Comparison of ENCODE assay signal across 9 cellular contexts in genomic region chr10:128046934-128047251, GRCh38.
A peak's percentile ranks its signal among the peaks of the same experiment; 100 is the strongest.
DNase-seq lines count a peak whose midpoint lies in the region; FAIRE-seq and TF ChIP-seq lines count a peak whose summit lies in the region.
"Had no signal": no experiment of that assay in that cellular context is flagged by ENCODE, and none has a peak within 500 bp of the region (broad histone marks: within the 10 kb centered on the region; RNA-seq: fewer than 3 reads in every experiment).

No MANE protein-coding gene starts in this region.

- H3K9me2 ChIP-seq in Karpas-422 (replicated peaks; ENCODE audit: insufficient read depth, low read length): no peaks in the 10 kb centered on the region

- H4K20me1 ChIP-seq in Karpas-422 (ENCODE audit: insufficient read depth, low read depth, low read length) (no peaks in the 10 kb centered on the region), endothelial cell of umbilical vein (replicated peaks; ENCODE audit: control insufficient read depth, extremely low read depth, insufficient read depth, low read length) (no peaks in the 10 kb centered on the region)

- peak; percentile 26 for FAIRE-seq in endothelial cell of umbilical vein (lab: Jason Lieb, UNC)

- H3K27me3 ChIP-seq in Karpas-422 (ENCODE audit: low read length): no peaks in the 10 kb centered on the region
- no peaks in the 10 kb centered on the region for H3K27me3 ChIP-seq in endothelial cell of umbilical vein (ENCODE audit: control insufficient read depth in 2 of 2, insufficient read depth in 2 of 2, low read length in 2 of 2)
- no peaks in the 10 kb centered on the region for H3K27me3 ChIP-seq in suprapubic skin

- POLR2A ChIA-PET in endothelial cell of umbilical vein (lab: Charles Lee): no interaction called here

- TF ChIP-seq POLR2A in endothelial cell of umbilical vein (IDR thresholded peaks at IDR 0.05; ENCODE audit: low read depth, low read length) (no peak), suprapubic skin (IDR thresholded peaks at IDR 0.05) (no peak)

- H3K4me3 ChIP-seq in Karpas-422 (ENCODE audit: low read length) (peak overlapping the region; percentile 73; the same call in 1 of the 2 replicates), endothelial cell of umbilical vein (replicated peaks in 1 of 3; ENCODE audit: insufficient read depth in 1 of 3, low read depth in 1 of 3, low read length in 3 of 3) (no peak overlapping the region), suprapubic skin (peak overlapping the region; percentile 45)

- no TSS peak for BruUV-seq in endothelial cell of umbilical vein (replicated peaks; lab: Mats Ljungman, UMichigan)

- H3K9me1 ChIP-seq in endothelial cell of umbilical vein (replicated peaks; ENCODE audit: control insufficient read depth, extremely low read depth, insufficient read depth, low read length): no peaks in the 10 kb centered on the region

- H3K79me2 ChIP-seq in Karpas-422 (ENCODE audit: low read length): peaks cover 22% of the 10 kb centered on the region
- peaks cover 4% of the 10 kb centered on the region for H3K79me2 ChIP-seq in endothelial cell of umbilical vein (ENCODE audit: control insufficient read depth, insufficient read depth, low read length)

- H2AFZ ChIP-seq in Karpas-422 (ENCODE audit: low read length) (peak overlapping the region; percentile 86), endothelial cell of umbilical vein (ENCODE audit: low read depth, low read length) (no peak overlapping the region)

- TF ChIP-seq EP300 in suprapubic skin (IDR thresholded peaks at IDR 0.05): no peak

- DNase-seq in activated CD8-positive, alpha-beta memory T cell treated with anti-CD3 and anti-CD28 coated beads, Interleukin-2, amount 50 U/mL, for 48 hours: peak; percentile 66
- DNase-seq in activated CD8-positive, alpha-beta memory T cell treated with anti-CD3 and anti-CD28 coated beads for 24 hours: no peak
- DNase-seq in Karpas-422 (no peak), endothelial cell of umbilical vein (ENCODE audit: low read depth, low spot score) (no peak), suprapubic skin (ENCODE audit: low spot score in 2 of 2) (peak in 1 of 2 donors; percentile 46), hepatic stellate cell (ENCODE audit: low spot score) (no peak), NK-92 (lab: John Stamatoyannopoulos, UW; ENCODE audit: unreplicated experiment) (no peak), NCI-H524 treated with DMSO at 0.1 percent for 48 hours (lab: John Stamatoyannopoulos, UW) (no peak)
- DNase-seq: NCI-H748 treated with DMSO at 0.1 percent for 48 hours had no signal

- dilution Hi-C loops in endothelial cell of umbilical vein (cut with MboI; ENCODE audit: extremely low pct_ligation_motif_present, low sequenced_read_pairs): no loop called here

- intact Hi-C loops in endothelial cell of umbilical vein (cut with micrococcal nuclease): no loop called here

- H3K9me3 ChIP-seq in Karpas-422 (ENCODE audit: low read length): no peaks in the 10 kb centered on the region
- H3K9me3 ChIP-seq in endothelial cell of umbilical vein (replicated peaks; ENCODE audit: control insufficient read depth, insufficient read depth, low read length): no peaks in the 10 kb centered on the region
- no peaks in the 10 kb centered on the region for H3K9me3 ChIP-seq in suprapubic skin

- peak overlapping the region; percentile 65 for H3K9ac ChIP-seq in Karpas-422 (ENCODE audit: low read length)
- no peak overlapping the region for H3K9ac ChIP-seq in endothelial cell of umbilical vein (replicated peaks; ENCODE audit: extremely low read depth, insufficient read depth, low read length)

- H3K4me2 ChIP-seq in Karpas-422 (ENCODE audit: low read depth, low read length, poor library complexity, severe bottlenecking) (peak overlapping the region; percentile 85), endothelial cell of umbilical vein (ENCODE audit: insufficient read depth, low read length) (no peak overlapping the region)

- H3K36me3 ChIP-seq in Karpas-422 (ENCODE audit: insufficient read depth, low read length) (no peaks in the 10 kb centered on the region), endothelial cell of umbilical vein (ENCODE audit: control insufficient read depth in 2 of 2, extremely low read depth in 1 of 2, insufficient read depth in 2 of 2, low read length in 2 of 2) (peaks cover 7 to 44% of the 10 kb centered on the region in 2 experiments), suprapubic skin (peaks cover 2% of the 10 kb centered on the region)

- CTCF ChIA-PET in endothelial cell of umbilical vein (lab: Charles Lee): interaction anchor here (1.1 to 2.8 kb wide), 6 partner anchors 10 to 140 kb away, joined by 3 to 25 read pairs (median 11); partner anchors contain the start of gene PTPRE

- WGBS in suprapubic skin: 69% methylated on average over 10 of the region's 10 CpGs

- H3K27ac ChIP-seq in Karpas-422 (ENCODE audit: low read length): no peak overlapping the region
- no peak overlapping the region for H3K27ac ChIP-seq in endothelial cell of umbilical vein (ENCODE audit: insufficient read depth, low read depth, low read length)
- H3K27ac ChIP-seq in suprapubic skin: peak overlapping the region; percentile 85

- H3K4me1 ChIP-seq in Karpas-422 (ENCODE audit: low read length): peaks cover 47% of the 10 kb centered on the region
- H3K4me1 ChIP-seq in endothelial cell of umbilical vein (ENCODE audit: control insufficient read depth, extremely low read depth, insufficient read depth, low read length): peaks cover 17% of the 10 kb centered on the region
- peaks cover 46% of the 10 kb centered on the region for H3K4me1 ChIP-seq in suprapubic skin

- TF ChIP-seq CTCF in endothelial cell of umbilical vein (IDR thresholded peaks at IDR 0.05; ENCODE audit: extremely low read depth in 1 of 2, insufficient read depth in 1 of 2, low read depth in 1 of 2, low read length in 2 of 2) (no peak), suprapubic skin (IDR thresholded peaks at IDR 0.05) (no peak)

TF ChIP-seq in endothelial cell of umbilical vein, 7 proteins besides CTCF, POLR2A, EP300 and RAD21:
- no peak for TF ChIP-seq FOS (IDR thresholded peaks at IDR 0.05; ENCODE audit: borderline replicate concordance, insufficient read depth, low read length)
- no peak for TF ChIP-seq MAX (IDR thresholded peaks at IDR 0.05; ENCODE audit: insufficient read depth, insufficient read length)
- no peak for TF ChIP-seq JUN (IDR thresholded peaks at IDR 0.05; ENCODE audit: borderline replicate concordance, insufficient read depth, insufficient read length, low read depth)
- TF ChIP-seq MYC (IDR thresholded peaks at IDR 0.05; ENCODE audit: low read depth, low read length): no peak
- TF ChIP-seq GATA2 (IDR thresholded peaks at IDR 0.05; ENCODE audit: insufficient read depth, insufficient read length, low read depth, low read length): no peak
- no peak for TF ChIP-seq POLR2AphosphoS5 (IDR thresholded peaks at IDR 0.05; ENCODE audit: insufficient read depth, low read depth, low read length)
- TF ChIP-seq EZH2 (IDR thresholded peaks at IDR 0.05; ENCODE audit: borderline replicate concordance, low read depth, low read length, severe bottlenecking): no peak

Comparison
In these comparisons a context has a peak if more than half of its experiments do, and no peak if none do; other contexts are left out.
1. H3K4me3 ChIP-seq: peak in Karpas-422 (single experiment) and suprapubic skin (single experiment); none in endothelial cell of umbilical vein (0 of 3).